ENCODE assay signal across 33 cellular contexts in the genomic region with DNA sequence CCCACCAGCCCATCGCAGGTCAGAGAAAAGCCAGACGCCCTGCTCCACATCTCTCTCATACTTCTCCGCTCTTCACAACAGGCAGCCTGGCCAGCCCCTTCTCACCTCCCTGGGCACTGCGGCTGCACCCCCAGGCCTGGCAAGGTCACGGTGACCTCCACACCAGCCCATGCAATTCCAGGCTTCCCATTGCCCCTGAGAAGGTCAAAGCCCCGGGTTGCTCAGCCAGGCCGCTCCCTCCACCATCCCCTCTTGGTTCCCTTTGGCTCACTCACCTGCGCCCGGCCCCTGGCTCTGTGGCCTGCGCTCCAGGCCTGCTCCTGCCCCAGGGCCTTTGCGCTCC. TPM values are rescaled to one million over a fixed set of nuclear protein-coding genes. Genes with fewer than 3 reads are reported as not detected.
"Had no signal": no experiment of that assay in that cellular context is flagged by ENCODE, and none has a peak within 500 bp of the region (broad histone marks: within the 10 kb centered on the region; RNA-seq: fewer than 3 reads in every experiment).

No MANE protein-coding gene starts in this region.

- H3K27ac ChIP-seq: ascending aorta, PC-9, RWPE1 had no signal

- H3K36me3 ChIP-seq: ascending aorta, MG63 had no signal

- H3K9me3 ChIP-seq: ascending aorta, MG63 had no signal

- H3K4me1 ChIP-seq: ascending aorta had no signal

- H2AFZ ChIP-seq: PC-9 had no signal

- FAIRE-seq: RCC 7860, TTC549 had no signal

- DNase-seq: activated CD4-positive, alpha-beta T cell treated with anti-CD3 and anti-CD28 coated beads for 36 hours; activated CD4-positive, alpha-beta T cell treated with anti-CD3 and anti-CD28 coated beads, Interleukin-2, amount 10 ng/mL, durations not matched to agents 7 days and 5 days; activated CD4-positive, alpha-beta T cell treated with anti-CD3 and anti-CD28 coated beads, Interleukin-2, amount 50 U/mL, for 48 hours; activated CD8-positive, alpha-beta T cell treated with anti-CD3 and anti-CD28 coated beads, Interleukin-2, amount 10 ng/mL, durations not matched to agents 7 days and 5 days; activated gamma-delta T cell; activated naive CD4-positive, alpha-beta T cell treated with Interleukin-2 at 50 U/mL for 16 hours; activated naive CD8-positive, alpha-beta T cell treated with anti-CD3 and anti-CD28 coated beads, Interleukin-2, amount 10 ng/mL, durations not matched to agents 7 days and 5 days; activated T-cell treated with anti-CD3 and anti-CD28 coated beads, Interleukin-2, amount 50 U/mL, for 24 hours; amygdala; Kasumi-1; KG1; MG63; NCI-H1048; NCI-H1105 treated with DMSO at 0.1 percent for 48 hours; NCI-H1436; NCI-H1694; NCI-H1930; NCI-H2081 treated with DMSO at 0.1 percent for 48 hours; NCI-H345; NCI-H524 treated with DMSO at 0.1 percent for 48 hours; NK-92 treated with Interleukin-12 subunit alpha and Interleukin-12 subunit beta, amount 100 ng/mL, for 24 hours; PC-9; Right ventricle myocardium superior; SW 1271; T-helper 1 cell had no signal

- H3K4me3 ChIP-seq: ascending aorta, MG63, PC-9 had no signal

- H3K27me3 ChIP-seq: ascending aorta, MG63 had no signal

- ATAC-seq: activated CD4-positive, alpha-beta T cell treated with anti-CD3 and anti-CD28 coated beads for 36 hours; activated CD4-positive, CD25-positive, alpha-beta regulatory T cell treated with anti-CD3 and anti-CD28 coated beads, Interleukin-2, amount 50 U/mL, for 24 hours; activated CD8-positive, alpha-beta T cell treated with anti-CD3 and anti-CD28 coated beads, Interleukin-2, amount 10 ng/mL, durations not matched to agents 7 days and 5 days had no signal

- H3K4me2 ChIP-seq: PC-9 had no signal

RNA-seq across cellular contexts. Expression of a gene that starts 55.4 kb away (rescaled TPM):
- total RNA-seq: activated CD4-positive, alpha-beta T cell treated with anti-CD3 and anti-CD28 coated beads, Interleukin-2, amount 10 ng/mL, durations not matched to agents 7 days and 5 days; activated CD8-positive, alpha-beta T cell treated with anti-CD3 and anti-CD28 coated beads, Interleukin-2, amount 10 ng/mL, durations not matched to agents 7 days and 5 days; activated naive CD8-positive, alpha-beta T cell treated with anti-CD3 and anti-CD28 coated beads, Interleukin-2, amount 10 ng/mL, durations not matched to agents 7 days and 5 days; activated T-helper 2 cell treated with anti-CD3 and anti-CD28 coated beads, Interferon-gamma antibody, Interleukin-2, Interleukin-4, amounts not matched to agents 10 μg/mL and 5 μg/mL and 100 μg/mL, durations not matched to agents 14 hours and 24 hours and 36 hours; ascending aorta; NCI-H460; Right ventricle myocardium superior; T-helper 2 cell treated with Interferon-gamma antibody and Interleukin-4, amounts not matched to agents 100 ng/mL and 5 ng/mL, for 36 hours had no signal
